Comparison of ENCODE assay signal across 8 cellular contexts in the genomic region with DNA sequence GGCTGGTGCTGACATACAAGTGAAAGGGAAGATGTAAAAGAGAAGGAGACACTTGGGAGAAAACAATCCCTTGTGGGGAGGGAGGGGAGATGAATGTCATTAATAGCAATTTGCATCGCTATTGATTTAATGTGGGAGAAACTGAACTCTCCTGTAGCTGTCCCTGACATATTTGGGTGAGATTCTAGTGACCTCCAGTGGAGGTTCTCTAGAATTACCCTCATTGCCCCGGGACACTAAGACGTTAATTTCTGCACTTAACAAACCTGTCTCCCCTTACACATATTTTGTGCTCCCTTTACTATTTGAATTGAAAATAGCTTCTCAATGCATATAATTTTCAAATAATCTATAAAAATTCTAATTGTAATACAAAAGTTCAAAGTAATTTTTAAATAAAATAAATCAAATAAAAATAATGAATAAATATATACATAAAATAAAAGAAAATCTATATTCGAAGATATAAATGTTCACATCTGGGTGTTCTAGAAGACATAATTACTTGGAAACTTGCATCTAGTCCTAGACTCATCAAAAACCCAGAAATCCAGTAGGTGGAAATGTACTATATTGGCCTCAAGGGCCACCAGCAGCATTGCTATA.
DNase-seq lines count a peak whose midpoint lies in the region; ATAC-seq and TF ChIP-seq lines count a peak whose summit lies in the region.

No MANE protein-coding gene starts in this region.

- H3K27ac Mint-ChIP-seq in nephron progenitor cell, result no peak overlapping the region

- no peaks in the 10 kb centered on the region for H3K27me3 ChIP-seq in MG63

- TF ChIP-seq CTCF in nephron progenitor cell (IDR thresholded peaks at IDR 0.05), result peak; percentile 89

- DNase-seq in CD1c-positive myeloid dendritic cell (ENCODE audit: extremely low spot score) (peak; percentile 1), LoVo (ENCODE audit: low spot score) (peak; percentile 50), RKO (ENCODE audit: low spot score) (peak; percentile 60), erythroblast (lab: John Stamatoyannopoulos, UW) (peak; percentile 28 to 61), nephron progenitor cell (peak; percentile 17), MG63 (no peak)
- no peak for DNase-seq in activated naive CD4-positive, alpha-beta T cell treated with Interleukin-2 at 50 U/mL for 16 hours

- H3K36me3 ChIP-seq in MG63, result no peaks in the 10 kb centered on the region

- no peak for TF ChIP-seq POLR2A in erythroblast (IDR thresholded peaks at IDR 0.05; ENCODE audit: low read length)

- H3K36me3 Mint-ChIP-seq in nephron progenitor cell (ENCODE audit: low read depth), result no peaks in the 10 kb centered on the region

- no peak overlapping the region for H3K4me3 Mint-ChIP-seq in nephron progenitor cell

- ATAC-seq in GM19395 (IDR thresholded peaks at IDR 0.05; ENCODE audit: unreplicated experiment), result peak; percentile 74

- H3K9me3 ChIP-seq in MG63, result no peaks in the 10 kb centered on the region

- peaks cover 2% of the 10 kb centered on the region for H3K9me3 Mint-ChIP-seq in nephron progenitor cell

- H3K27me3 Mint-ChIP-seq in nephron progenitor cell (ENCODE audit: low read depth, poor library complexity), result no peaks in the 10 kb centered on the region

- H3K4me3 ChIP-seq in MG63, result no peak overlapping the region

- peaks cover 39% of the 10 kb centered on the region for H3K4me1 Mint-ChIP-seq in nephron progenitor cell

Comparison
In these comparisons a context has a peak if more than half of its experiments do, and no peak if none do; other contexts are left out.
1. DNase-seq: peak in CD1c-positive myeloid dendritic cell (single experiment), LoVo (single experiment), RKO (single experiment), erythroblast (2 of 2) and nephron progenitor cell (single experiment); none in MG63 (single experiment) and activated naive CD4-positive, alpha-beta T cell treated with Interleukin-2 at 50 U/mL for 16 hours (single experiment).